8 cellular contexts compared by ENCODE assay signal in the genomic region with DNA sequence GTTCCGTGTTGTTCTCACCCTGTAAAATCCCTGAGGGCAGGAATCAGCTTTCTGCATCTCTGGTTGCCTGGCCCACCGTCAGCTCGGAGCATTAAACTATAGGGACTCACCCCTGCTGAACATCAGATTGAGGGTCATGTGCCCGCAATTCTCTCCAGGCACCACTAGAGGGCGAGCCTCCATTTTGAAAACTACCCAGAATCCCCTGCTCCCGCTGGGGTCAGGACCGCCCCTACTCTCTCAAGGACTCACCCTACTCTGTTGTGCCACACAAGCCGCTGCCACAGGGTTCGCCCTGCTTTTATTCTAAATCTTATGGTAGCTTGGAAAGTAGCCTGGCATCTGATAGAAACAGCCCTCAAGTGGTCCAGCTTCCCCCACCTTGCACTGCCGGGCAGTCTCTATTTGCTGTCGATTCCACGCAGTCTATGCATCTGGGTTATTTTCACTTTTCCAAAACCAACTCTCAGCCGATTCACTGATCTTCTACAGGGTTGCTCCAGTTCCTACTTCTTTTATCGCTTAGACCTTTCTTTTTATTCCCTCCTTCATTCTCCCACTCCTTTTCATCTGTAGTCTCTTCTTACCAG.
DNase-seq lines count a peak whose midpoint lies in the region; ATAC-seq and TF ChIP-seq lines count a peak whose summit lies in the region.

No MANE protein-coding gene starts in this region.

- no peaks in the 10 kb centered on the region for H3K36me3 ChIP-seq in transverse colon
- H3K36me3 ChIP-seq in effector memory CD4-positive, alpha-beta T cell (ENCODE audit: control insufficient read depth, insufficient read depth, low read length) = no peaks in the 10 kb centered on the region
- no peaks in the 10 kb centered on the region for H3K36me3 ChIP-seq in stomach

- in situ Hi-C loops in transverse colon (cut with MboI; ENCODE audit: low pct_ligation_motif_present in 1 of 4, low pct_unique_long_range_greater_than_20kb in 1 of 4, low sequenced_read_pairs in 3 of 4) = no loop called here

- H3K27ac ChIP-seq in VCaP (no peak overlapping the region), transverse colon (no peak overlapping the region), stomach (no peak overlapping the region)
- H3K27ac ChIP-seq in effector memory CD4-positive, alpha-beta T cell (ENCODE audit: insufficient read depth, low read length, poor library complexity, severe bottlenecking) = no peak overlapping the region

- ATAC-seq in GM18519 (IDR thresholded peaks at IDR 0.05; ENCODE audit: low FRiP score, unreplicated experiment) (peak; percentile 87), HG03342 (IDR thresholded peaks at IDR 0.05; ENCODE audit: unreplicated experiment) (peak; percentile 90)

- intact Hi-C loops in transverse colon (cut with DNase I; ENCODE audit: low total_unique reads) (no loop called here), stomach (cut with DNase I; ENCODE audit: low total_unique reads) (no loop called here)

- H3K9me3 ChIP-seq in transverse colon = no peaks in the 10 kb centered on the region
- no peaks in the 10 kb centered on the region for H3K9me3 ChIP-seq in effector memory CD4-positive, alpha-beta T cell (ENCODE audit: control insufficient read depth, low read length)
- H3K9me3 ChIP-seq in stomach = peaks cover 0 to 4% (median 0%) of the 10 kb centered on the region in 4 donors

- TF ChIP-seq CTCF in VCaP (conservative IDR thresholded peaks at IDR 0.05) (peak; percentile 51), transverse colon (IDR thresholded peaks at IDR 0.05) (peak; percentile 30 to 52 (median 37)), stomach (IDR thresholded peaks at IDR 0.05) (peak in 3 of 7 experiments; percentile 15 to 56 (median 43))

- TF ChIP-seq EP300 in transverse colon (IDR thresholded peaks at IDR 0.05; ENCODE audit: low read depth) = no peak
- no peak for TF ChIP-seq EP300 in stomach (IDR thresholded peaks at IDR 0.05)

- DNase-seq in AML-193 (lab: John Stamatoyannopoulos, UW) = peak; percentile 4 to 28
- peak; percentile 60 for DNase-seq in iPS-NIHi11 (ENCODE audit: low spot score)
- no peak for DNase-seq in transverse colon
- DNase-seq in effector memory CD4-positive, alpha-beta T cell = no peak
- no peak for DNase-seq in stomach

- H3K27me3 ChIP-seq in transverse colon (no peaks in the 10 kb centered on the region), stomach (no peaks in the 10 kb centered on the region)
- no peaks in the 10 kb centered on the region for H3K27me3 ChIP-seq in effector memory CD4-positive, alpha-beta T cell (replicated peaks; ENCODE audit: control insufficient read depth, insufficient read depth, low read length, poor library complexity, severe bottlenecking)

- no peaks in the 10 kb centered on the region for H3K4me1 ChIP-seq in transverse colon
- no peaks in the 10 kb centered on the region for H3K4me1 ChIP-seq in effector memory CD4-positive, alpha-beta T cell (ENCODE audit: control insufficient read depth, insufficient read depth, low read length, poor library complexity, severe bottlenecking)
- H3K4me1 ChIP-seq in stomach = no peaks in the 10 kb centered on the region

- WGBS in transverse colon (ENCODE audit: low coverage in 1 of 2), 2 donors = 83 to 100% methylated on average over 2 to 14 of the region's 14 CpGs
- WGBS in stomach, 5 donors = 86 to 93% (median 89%) methylated on average over 14 of the region's 14 CpGs

- no peak for TF ChIP-seq POLR2A in transverse colon (IDR thresholded peaks at IDR 0.05)
- TF ChIP-seq POLR2A in stomach (IDR thresholded peaks at IDR 0.05) = no peak

- H3K4me3 ChIP-seq in transverse colon (no peak overlapping the region), stomach (no peak overlapping the region)
- H3K4me3 ChIP-seq in effector memory CD4-positive, alpha-beta T cell (ENCODE audit: insufficient read depth, low read depth, low read length, poor library complexity, severe bottlenecking) = no peak overlapping the region

Comparison
In these comparisons a context has a peak if more than half of its experiments do, and no peak if none do; other contexts are left out.
1. DNase-seq: peak in AML-193 (2 of 2) and iPS-NIHi11 (single experiment); none in transverse colon (single experiment), effector memory CD4-positive, alpha-beta T cell (0 of 3) and stomach (single experiment).